In genomic region chr17:63694229-63694973, GRCh38 we compare ENCODE assay signal across 12 cellular contexts. TPM values are rescaled to one million over a fixed set of nuclear protein-coding genes. Genes with fewer than 3 reads are reported as not detected.
DNase-seq lines count a peak whose midpoint lies in the region; ATAC-seq and TF ChIP-seq lines count a peak whose summit lies in the region.
"Had no signal": no experiment of that assay in that cellular context is flagged by ENCODE, and none has a peak within 500 bp of the region (broad histone marks: within the 10 kb centered on the region; RNA-seq: fewer than 3 reads in every experiment).

No MANE protein-coding gene starts in this region.

- no peak overlapping the region for H3K14ac ChIP-seq in neuronal stem cell (ENCODE audit: low read length)

- peaks cover 31% of the 10 kb centered on the region for H3K36me3 Mint-ChIP-seq in activated naive CD8-positive, alpha-beta T cell treated with anti-CD3 and anti-CD28 coated beads, Interleukin-2, amount 10 ng/mL, durations not matched to agents 7 days and 5 days

- no peak for ATAC-seq in activated naive CD8-positive, alpha-beta T cell treated with anti-CD3 and anti-CD28 coated beads, Interleukin-2, amount 10 ng/mL, durations not matched to agents 7 days and 5 days (ENCODE audit: low read depth)
- ATAC-seq: left ventricle myocardium superior had no signal

- H3K4ac ChIP-seq in neuronal stem cell (ENCODE audit: low read length) = no peak overlapping the region

- no CpG with 5 or more reads among the region's 12 CpGs for WGBS in neuronal stem cell (ENCODE audit: extremely low coverage in 2 of 2, insufficient read length in 2 of 2, insufficient replicate concordance in 1 of 2), 2 donors

- POLR2A ChIA-PET in activated naive CD8-positive, alpha-beta T cell treated with anti-CD3 and anti-CD28 coated beads, Interleukin-2, amount 10 ng/mL, durations not matched to agents 7 days and 5 days (lab: Charles Lee) = interaction anchor here (0.6 to 4.1 kb wide), 19 partner anchors 8 to 1188 kb away, joined by 3 to 17 read pairs (median 5); partner anchors contain the start of genes CCDC47, DDX42 and MAP3K3

- H3K27me3 ChIP-seq in GM06990 (replicated peaks; ENCODE audit: control insufficient read depth, insufficient read depth, low read length) (no peaks in the 10 kb centered on the region), neuronal stem cell (ENCODE audit: control insufficient read depth in 3 of 3, insufficient read depth in 3 of 3, low read depth in 1 of 3, low read length in 3 of 3) (no peaks in the 10 kb centered on the region)
- H3K27me3 ChIP-seq: thyroid gland had no signal

- no peak overlapping the region for H2BK15ac ChIP-seq in neuronal stem cell (ENCODE audit: low read length)

- H3K4me2 ChIP-seq in neuronal stem cell (ENCODE audit: insufficient read depth, low read length, poor library complexity, severe bottlenecking) = no peak overlapping the region

- peaks cover 3% of the 10 kb centered on the region for H3K79me1 ChIP-seq in neuronal stem cell (ENCODE audit: low read depth, low read length)

- H3K4me1 ChIP-seq in neuronal stem cell (ENCODE audit: control insufficient read depth in 2 of 2, insufficient read depth in 1 of 2, low read depth in 1 of 2, low read length in 2 of 2) = peaks cover 2 to 11% of the 10 kb centered on the region in 2 donors

- H2AFZ ChIP-seq in neuronal stem cell (ENCODE audit: low read length) = no peak overlapping the region

- no peak overlapping the region for H2BK12ac ChIP-seq in neuronal stem cell (ENCODE audit: low read length)

- H2BK5ac ChIP-seq in neuronal stem cell (ENCODE audit: low read length) = peak overlapping the region; percentile 15

- no peak overlapping the region for H3K9ac ChIP-seq in neuronal stem cell (ENCODE audit: low read depth, low read length, poor library complexity)

- DNase-seq in GM06990 (ENCODE audit: extremely low read depth, insufficient read length) (peak; percentile 36), NCI-H1694 treated with DMSO at 0.1 percent for 48 hours (lab: John Stamatoyannopoulos, UW) (peak; percentile 81), neuronal stem cell (ENCODE audit: low spot score) (no peak), NCI-H2081 treated with DMSO at 0.1 percent for 48 hours (lab: John Stamatoyannopoulos, UW) (no peak), RPMI8226 (no peak), RKO (ENCODE audit: low spot score) (no peak)
- no peak for DNase-seq in activated naive CD8-positive, alpha-beta T cell treated with anti-CD3 and anti-CD28 coated beads, Interleukin-2, amount 10 ng/mL, durations not matched to agents 7 days and 5 days
- DNase-seq: left ventricle myocardium superior, NCI-H2029, thyroid gland had no signal

- no peaks in the 10 kb centered on the region for H3K9me3 Mint-ChIP-seq in activated naive CD8-positive, alpha-beta T cell treated with anti-CD3 and anti-CD28 coated beads, Interleukin-2, amount 10 ng/mL, durations not matched to agents 7 days and 5 days

- peak overlapping the region; percentile 49 for H3K18ac ChIP-seq in neuronal stem cell (ENCODE audit: low read length)

- H3K4me1 Mint-ChIP-seq in activated naive CD8-positive, alpha-beta T cell treated with anti-CD3 and anti-CD28 coated beads, Interleukin-2, amount 10 ng/mL, durations not matched to agents 7 days and 5 days = peaks cover 29% of the 10 kb centered on the region

- H2AK5ac ChIP-seq in neuronal stem cell (ENCODE audit: low read depth, low read length) = no peak overlapping the region

- no peaks in the 10 kb centered on the region for H3K9me3 ChIP-seq in neuronal stem cell (replicated peaks in 1 of 2; ENCODE audit: control insufficient read depth in 2 of 2, insufficient read depth in 1 of 2, low read depth in 1 of 2, low read length in 2 of 2)
- H3K9me3 ChIP-seq: thyroid gland had no signal

- no peak overlapping the region for H2BK120ac ChIP-seq in neuronal stem cell (ENCODE audit: low read depth, low read length)

- H3K4me3 ChIP-seq in GM06990 (replicated peaks; ENCODE audit: low read depth, low read length) (no peak overlapping the region), neuronal stem cell (ENCODE audit: low read length in 2 of 2) (no peak overlapping the region)
- H3K4me3 ChIP-seq: SK-N-MC, thyroid gland had no signal

- H4K8ac ChIP-seq in neuronal stem cell (ENCODE audit: low read depth, low read length) = no peak overlapping the region

- H3K27me3 Mint-ChIP-seq in activated naive CD8-positive, alpha-beta T cell treated with anti-CD3 and anti-CD28 coated beads, Interleukin-2, amount 10 ng/mL, durations not matched to agents 7 days and 5 days = no peaks in the 10 kb centered on the region

- H3K27ac Mint-ChIP-seq in activated naive CD8-positive, alpha-beta T cell treated with anti-CD3 and anti-CD28 coated beads, Interleukin-2, amount 10 ng/mL, durations not matched to agents 7 days and 5 days = peak overlapping the region; percentile 99

- TF ChIP-seq CTCF in GM06990 (IDR thresholded peaks at IDR 0.05; ENCODE audit: insufficient read depth, low read length, poor library complexity, severe bottlenecking) = no peak

- H3K23ac ChIP-seq in neuronal stem cell (ENCODE audit: low read depth, low read length, poor library complexity) = peak overlapping the region; percentile 70

- no peak overlapping the region for H3K27ac ChIP-seq in neuronal stem cell (replicated peaks; ENCODE audit: low read length)
- H3K27ac ChIP-seq: epithelial cell of prostate, thyroid gland had no signal

- H3K4me3 Mint-ChIP-seq in activated naive CD8-positive, alpha-beta T cell treated with anti-CD3 and anti-CD28 coated beads, Interleukin-2, amount 10 ng/mL, durations not matched to agents 7 days and 5 days = peak overlapping the region; percentile 51

- H3K36me3 ChIP-seq in GM06990 (ENCODE audit: control insufficient read depth, insufficient read depth, low read length) (peaks cover 30% of the 10 kb centered on the region), neuronal stem cell (replicated peaks in 1 of 2; ENCODE audit: control insufficient read depth in 2 of 2, insufficient read depth in 2 of 2, low read length in 2 of 2) (peaks cover 36 to 89% of the 10 kb centered on the region in 2 donors)

- H4K91ac ChIP-seq in neuronal stem cell (ENCODE audit: low read depth, low read length, poor library complexity) = no peak overlapping the region

RNA-seq across cellular contexts. Expression of gene LIMD2, which starts 5.5 kb away (rescaled TPM):
- total RNA-seq in activated naive CD8-positive, alpha-beta T cell treated with anti-CD3 and anti-CD28 coated beads, Interleukin-2, amount 10 ng/mL, durations not matched to agents 7 days and 5 days = 100 to 1,000 TPM; 452 to 453 TPM
- polyA plus RNA-seq in neuronal stem cell (2013, experiment 1 of 2) = 40.9 TPM
- polyA plus RNA-seq in neuronal stem cell (2013, experiment 2 of 2) = 39.3 TPM

RNA-seq across cellular contexts. Expression of gene STRADA, which starts 47.2 kb away (rescaled TPM):
- 10 to 100 TPM; 54.0 to 61.4 TPM for total RNA-seq in activated naive CD8-positive, alpha-beta T cell treated with anti-CD3 and anti-CD28 coated beads, Interleukin-2, amount 10 ng/mL, durations not matched to agents 7 days and 5 days
- polyA plus RNA-seq in neuronal stem cell (2013, experiment 1 of 2) = 31.4 TPM
- polyA plus RNA-seq in neuronal stem cell (2013, experiment 2 of 2) = 29.7 TPM

Comparison
In these comparisons a context has a peak if more than half of its experiments do, and no peak if none do; other contexts are left out.
1. DNase-seq: peak in GM06990 (single experiment) and NCI-H1694 treated with DMSO at 0.1 percent for 48 hours (single experiment); none in activated naive CD8-positive, alpha-beta T cell treated with anti-CD3 and anti-CD28 coated beads, Interleukin-2, amount 10 ng/mL, durations not matched to agents 7 days and 5 days (single experiment), neuronal stem cell (single experiment), NCI-H2081 treated with DMSO at 0.1 percent for 48 hours (single experiment), RPMI8226 (single experiment) and RKO (single experiment).